In genomic region chr20:5090191-5090590, GRCh38 we compare ENCODE assay signal across 1 cellular context.
TF ChIP-seq lines count a peak whose summit lies in the region.

No MANE protein-coding gene starts in this region.

TF ChIP-seq in HepG2, 621 proteins besides CTCF, POLR2A, EP300 and RAD21:
- no peak for TF ChIP-seq JUND (CRISPR knock-in tag; IDR thresholded peaks at IDR 0.05)
- peak; percentile 37 for TF ChIP-seq RBM22 (optimal IDR thresholded peaks at IDR 0.05; ENCODE audit: low read length)
- TF ChIP-seq HOXA9 (CRISPR knock-in tag; IDR thresholded peaks at IDR 0.05; ENCODE audit: borderline replicate concordance) = 0 out of 2 replicates have a peak, but pooled peaks have one; percentile 59
- TF ChIP-seq ZKSCAN1 (IDR thresholded peaks at IDR 0.05; ENCODE audit: low read length) = no peak
- TF ChIP-seq HOXA7 (CRISPR knock-in tag; IDR thresholded peaks at IDR 0.05) = 0 out of 2 replicates have a peak, but pooled peaks have one; percentile 44
